In genomic region chr5:68216737-68217231, GRCh38 we compare ENCODE assay signal across 8 cellular contexts. TPM values are rescaled to one million over a fixed set of nuclear protein-coding genes. Genes with fewer than 3 reads are reported as not detected.
DNase-seq lines count a peak whose midpoint lies in the region; ATAC-seq and TF ChIP-seq lines count a peak whose summit lies in the region.

No MANE protein-coding gene starts in this region.

- peak overlapping the region; percentile 33; the same call in 1 of the 2 replicates for H3K4ac ChIP-seq in IMR-90 (ENCODE audit: low read depth, low read length)

- no peaks in the 10 kb centered on the region for H3K9me1 ChIP-seq in IMR-90 (ENCODE audit: insufficient read depth, low read length)

- intact Hi-C loops in IMR-90 (cut with micrococcal nuclease) (loop anchor here (5.0 to 10.0 kb wide), 3 partner anchors 36 to 242 kb away; no protein-coding TSS in a partner anchor), tibial artery (cut with DNase I; ENCODE audit: low total_unique reads) (no loop called here)

- H3K36me3 ChIP-seq in IMR-90 (ENCODE audit: control insufficient read depth, insufficient read depth, low read length) (no peaks in the 10 kb centered on the region), liver (ENCODE audit: control insufficient read depth in 4 of 4, insufficient read depth in 3 of 4, low read depth in 1 of 4, low read length in 3 of 4) (no peaks in the 10 kb centered on the region), tibial artery (no peaks in the 10 kb centered on the region)

- H3K27me3 ChIP-seq in IMR-90 (ENCODE audit: control insufficient read depth, insufficient read depth, low read length) (no peaks in the 10 kb centered on the region), liver (ENCODE audit: control insufficient read depth in 4 of 4, insufficient read depth in 4 of 4, low read length in 3 of 4) (no peaks in the 10 kb centered on the region), tibial artery (no peaks in the 10 kb centered on the region)

- H2BK15ac ChIP-seq in IMR-90 (ENCODE audit: low read depth, low read length), result no peak overlapping the region

- peaks cover 17 to 32% of the 10 kb centered on the region in 2 experiments for H3K79me1 ChIP-seq in IMR-90 (ENCODE audit: low read depth in 1 of 2, low read length in 2 of 2)

- peak overlapping the region; percentile 97 for H3K4me2 ChIP-seq in IMR-90 (ENCODE audit: low read depth, low read length)

- peak overlapping the region; percentile 33; the same call in 1 of the 2 replicates for H3K18ac ChIP-seq in IMR-90 (ENCODE audit: low read depth, low read length)

- ATAC-seq in GM18909 (IDR thresholded peaks at IDR 0.05; ENCODE audit: poor library complexity, unreplicated experiment) (peak; percentile 3), IMR-90 (ENCODE audit: low read depth) (peak; percentile 0; the same call in 1 of the 2 replicates)

- peak overlapping the region; percentile 74 for H2BK5ac ChIP-seq in IMR-90 (ENCODE audit: low read depth, low read length, poor library complexity, severe bottlenecking)

- no peak for TF ChIP-seq CTCF in IMR-90 (conservative IDR thresholded peaks at IDR 0.05; ENCODE audit: low read depth, low read length)
- no peak for TF ChIP-seq CTCF in astrocyte of the cerebellum (IDR thresholded peaks at IDR 0.05; ENCODE audit: low read depth, low read length, missing control alignments)
- no peak for TF ChIP-seq CTCF in liver (IDR thresholded peaks at IDR 0.05; ENCODE audit: low read depth, low read length, missing input control)
- TF ChIP-seq CTCF in tibial artery (IDR thresholded peaks at IDR 0.05), result no peak

- H4K8ac ChIP-seq in IMR-90 (ENCODE audit: low read depth in 2 of 2, low read length in 2 of 2), result peak overlapping the region in 1 of 2 experiments; percentile 31; a peak in 1 of 4 replicates

- H3K9ac ChIP-seq in IMR-90 (ENCODE audit: low read depth, low read length) (peak overlapping the region; percentile 84), liver (ENCODE audit: low read depth in 1 of 2, low read length in 2 of 2) (peak overlapping the region; percentile 90 to 98)

- peak overlapping the region; percentile 96 for H3K23ac ChIP-seq in IMR-90 (ENCODE audit: low read depth, low read length)

- H3K9me3 ChIP-seq in IMR-90 (ENCODE audit: control insufficient read depth, insufficient read depth, low read length), result 0 out of 2 replicates have a peak, but pooled peaks cover 2% of the 10 kb centered on the region
- peaks cover 0 to 4% (median 0%) of the 10 kb centered on the region in 4 donors for H3K9me3 ChIP-seq in liver (ENCODE audit: control insufficient read depth in 4 of 4, low read length in 3 of 4)
- H3K9me3 ChIP-seq in tibial artery, result no peaks in the 10 kb centered on the region

- H2AK9ac ChIP-seq in IMR-90 (replicated peaks; ENCODE audit: low read depth, low read length, poor library complexity), result peak overlapping the region; percentile 94

- peak overlapping the region; percentile 87 for H3K14ac ChIP-seq in IMR-90 (replicated peaks; ENCODE audit: low read depth, low read length)

- H3K4me3 ChIP-seq in IMR-90 (ENCODE audit: insufficient read depth, low read depth, low read length) (peak overlapping the region; percentile 83), astrocyte of the cerebellum (ENCODE audit: low read depth, low read length) (peak overlapping the region; percentile 95), liver (ENCODE audit: low read depth in 1 of 3, low read length in 3 of 3) (peak overlapping the region; percentile 95 to 97 (median 95)), tibial artery (peak overlapping the region; percentile 78 to 94)

- peak overlapping the region; percentile 96 for H2AFZ ChIP-seq in IMR-90 (replicated peaks; ENCODE audit: low read length, poor library complexity)

- dilution Hi-C loops in IMR-90 (cut with HindIII; ENCODE audit: low sequenced_read_pairs, unreplicated experiment), result no loop called here

- H4K91ac ChIP-seq in IMR-90 (ENCODE audit: insufficient read depth, low read depth, low read length), result no peak overlapping the region; the same call in 1 of the 2 replicates

- no peak overlapping the region for H2BK20ac ChIP-seq in IMR-90 (ENCODE audit: low read depth, low read length)

- H2BK120ac ChIP-seq in IMR-90 (ENCODE audit: low read depth, low read length), result no peak overlapping the region

- peak overlapping the region; percentile 87 for H3K27ac ChIP-seq in IMR-90 (ENCODE audit: insufficient read depth, low read length)
- peak overlapping the region; percentile 94 to 99 for H3K27ac ChIP-seq in liver (ENCODE audit: low read depth in 1 of 2, low read length in 2 of 2)
- peak overlapping the region; percentile 93 to 99 for H3K27ac ChIP-seq in tibial artery

- H2AK5ac ChIP-seq in IMR-90 (ENCODE audit: low read depth, low read length), result no peak overlapping the region

- in situ Hi-C loops in IMR-90 (cut with MboI; ENCODE audit: low sequenced_read_pairs) (no loop called here), astrocyte of the cerebellum (cut with HindIII; ENCODE audit: low sequenced_read_pairs) (no loop called here)

- no CpG with 5 or more reads among the region's 10 CpGs for WGBS in IMR-90 (ENCODE audit: extremely low coverage in 2 of 2, insufficient read length in 1 of 2), 2 experiments
- WGBS in liver, result under 1% methylated on average over 10 of the region's 10 CpGs

- POLR2A ChIA-PET in IMR-90 (lab: Charles Lee; ENCODE audit: unreplicated experiment), result interaction anchor here (0.6 kb wide), 1 partner anchor 925 kb away, joined by 3 read pairs; no protein-coding TSS in a partner anchor

- peaks cover 12% of the 10 kb centered on the region; the same call in 1 of the 2 replicates for H4K20me1 ChIP-seq in IMR-90 (ENCODE audit: insufficient read depth, low read length)

- peaks cover 2% of the 10 kb centered on the region; the same call in 1 of the 2 replicates for H3K4me1 ChIP-seq in IMR-90 (ENCODE audit: control insufficient read depth, insufficient read depth, low read length)
- peaks cover 3 to 43% (median 25%) of the 10 kb centered on the region in 4 donors for H3K4me1 ChIP-seq in liver (ENCODE audit: control insufficient read depth in 4 of 4, insufficient read depth in 4 of 4, low read length in 3 of 4)
- peaks cover 0 to 43% (median 22%) of the 10 kb centered on the region in 4 donors for H3K4me1 ChIP-seq in tibial artery

- no peak for TF ChIP-seq POLR2A in IMR-90 (IDR thresholded peaks at IDR 0.05; ENCODE audit: low read depth, low read length)

- H3K56ac ChIP-seq in IMR-90 (ENCODE audit: extremely low read depth, insufficient read depth, low read length), result peak overlapping the region; percentile 63; the same call in 1 of the 2 replicates

- TF ChIP-seq RAD21 in IMR-90 (IDR thresholded peaks at IDR 0.05; ENCODE audit: low read length) (no peak), liver (IDR thresholded peaks at IDR 0.05) (no peak)

- H4K5ac ChIP-seq in IMR-90 (ENCODE audit: low read depth, low read length), result no peak overlapping the region

- DNase-seq in CD1c-positive myeloid dendritic cell (ENCODE audit: extremely low spot score) (peak; percentile 39), IMR-90 (peak; percentile 27), astrocyte of the cerebellum (ENCODE audit: low read depth) (no peak), tibial artery (no peak), retina (no peak), EL (no peak)

- CTCF ChIA-PET in IMR-90 (lab: Yijun Ruan, JAX), result interaction anchor here (0.8 to 0.9 kb wide), 2 partner anchors 24 to 209 kb away, joined by 3 to 4 read pairs; no protein-coding TSS in a partner anchor

- no TSS peak for BruUV-seq in IMR-90 (replicated peaks; lab: Mats Ljungman, UMichigan)

TF ChIP-seq in IMR-90, 13 proteins besides CTCF, POLR2A, EP300 and RAD21:
- no peak for TF ChIP-seq CHD1 (IDR thresholded peaks at IDR 0.05; ENCODE audit: low read depth, low read length)
- TF ChIP-seq RCOR1 (IDR thresholded peaks at IDR 0.05; ENCODE audit: insufficient replicate concordance, low read length), result no peak
- no peak for TF ChIP-seq FOS (IDR thresholded peaks at IDR 0.05; ENCODE audit: low read depth, low read length)
- no peak for TF ChIP-seq MAZ (IDR thresholded peaks at IDR 0.05; ENCODE audit: borderline replicate concordance, low read depth, low read length)

TF ChIP-seq in liver, 16 proteins besides CTCF, POLR2A, EP300 and RAD21:
- TF ChIP-seq FOXA2 (IDR thresholded peaks at IDR 0.05) (no peak), EGR1 (IDR thresholded peaks at IDR 0.05; ENCODE audit: low read depth in 2 of 2) (no peak), JUND (IDR thresholded peaks at IDR 0.05) (no peak), YY1 (IDR thresholded peaks at IDR 0.05) (peak; percentile 16)
TF ChIP-seq in liver: peak in this region for 1.

RNA-seq across cellular contexts. Expression of gene PIK3R1, which starts 1.2 kb away (rescaled TPM):
- total RNA-seq in IMR-90 (2012; rRNA removed) (9.3 and 13.6 TPM in 2 replicates), liver (100 to 1,000 TPM in 1 of 2 donors, 10 to 100 TPM in 1; 53.1 to 123 TPM)
- polyA plus RNA-seq in IMR-90 (2012; rRNA removed) (2.4 and 2.6 TPM in 2 replicates), liver (10 to 100 TPM; 22.6 to 41.5 TPM)
- 0.45 and 0.77 TPM in 2 replicates for polyA plus RNA-seq in IMR-90 (2012; cell fraction: cytosol; rRNA removed)
- 0.92 and 4.4 TPM in 2 replicates for polyA plus RNA-seq in IMR-90 (2012; cell fraction: nucleus; rRNA removed; ENCODE audit: low replicate concordance)

Comparison
In these comparisons a context has a peak if more than half of its experiments do, and no peak if none do; other contexts are left out.
1. DNase-seq: peak in CD1c-positive myeloid dendritic cell (single experiment) and IMR-90 (single experiment); none in astrocyte of the cerebellum (single experiment), tibial artery (0 of 2), retina (single experiment) and EL (single experiment).
2. Peak in every context shown above with its lines, with median percentiles within 50 percentile points of each other: H3K27ac ChIP-seq and H3K4me3 ChIP-seq.